Comparison of ENCODE assay signal across 1 cellular context in the genomic region with DNA sequence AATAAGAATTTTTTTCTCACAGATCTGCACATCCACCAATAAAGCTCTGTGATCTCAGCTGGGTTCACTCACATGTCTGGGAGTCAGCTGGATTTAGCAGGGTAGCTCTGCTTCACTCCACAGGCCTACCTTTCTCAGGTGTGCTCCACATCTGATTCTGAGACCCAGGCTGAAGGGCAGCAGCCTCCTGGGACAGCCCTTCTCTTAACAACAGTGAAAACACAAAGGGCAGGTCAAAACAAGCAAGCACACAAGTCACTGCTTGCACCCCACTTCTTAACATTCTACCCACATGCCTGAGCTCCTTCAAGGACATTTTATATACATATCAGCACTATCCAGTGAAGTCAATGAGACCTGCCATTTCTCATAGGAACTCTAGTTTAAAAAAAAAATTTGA.
TF ChIP-seq lines count a peak whose summit lies in the region.

No MANE protein-coding gene starts in this region.

TF ChIP-seq in H1, 55 proteins besides CTCF, POLR2A, EP300 and RAD21:
- TF ChIP-seq, protein P1, sequence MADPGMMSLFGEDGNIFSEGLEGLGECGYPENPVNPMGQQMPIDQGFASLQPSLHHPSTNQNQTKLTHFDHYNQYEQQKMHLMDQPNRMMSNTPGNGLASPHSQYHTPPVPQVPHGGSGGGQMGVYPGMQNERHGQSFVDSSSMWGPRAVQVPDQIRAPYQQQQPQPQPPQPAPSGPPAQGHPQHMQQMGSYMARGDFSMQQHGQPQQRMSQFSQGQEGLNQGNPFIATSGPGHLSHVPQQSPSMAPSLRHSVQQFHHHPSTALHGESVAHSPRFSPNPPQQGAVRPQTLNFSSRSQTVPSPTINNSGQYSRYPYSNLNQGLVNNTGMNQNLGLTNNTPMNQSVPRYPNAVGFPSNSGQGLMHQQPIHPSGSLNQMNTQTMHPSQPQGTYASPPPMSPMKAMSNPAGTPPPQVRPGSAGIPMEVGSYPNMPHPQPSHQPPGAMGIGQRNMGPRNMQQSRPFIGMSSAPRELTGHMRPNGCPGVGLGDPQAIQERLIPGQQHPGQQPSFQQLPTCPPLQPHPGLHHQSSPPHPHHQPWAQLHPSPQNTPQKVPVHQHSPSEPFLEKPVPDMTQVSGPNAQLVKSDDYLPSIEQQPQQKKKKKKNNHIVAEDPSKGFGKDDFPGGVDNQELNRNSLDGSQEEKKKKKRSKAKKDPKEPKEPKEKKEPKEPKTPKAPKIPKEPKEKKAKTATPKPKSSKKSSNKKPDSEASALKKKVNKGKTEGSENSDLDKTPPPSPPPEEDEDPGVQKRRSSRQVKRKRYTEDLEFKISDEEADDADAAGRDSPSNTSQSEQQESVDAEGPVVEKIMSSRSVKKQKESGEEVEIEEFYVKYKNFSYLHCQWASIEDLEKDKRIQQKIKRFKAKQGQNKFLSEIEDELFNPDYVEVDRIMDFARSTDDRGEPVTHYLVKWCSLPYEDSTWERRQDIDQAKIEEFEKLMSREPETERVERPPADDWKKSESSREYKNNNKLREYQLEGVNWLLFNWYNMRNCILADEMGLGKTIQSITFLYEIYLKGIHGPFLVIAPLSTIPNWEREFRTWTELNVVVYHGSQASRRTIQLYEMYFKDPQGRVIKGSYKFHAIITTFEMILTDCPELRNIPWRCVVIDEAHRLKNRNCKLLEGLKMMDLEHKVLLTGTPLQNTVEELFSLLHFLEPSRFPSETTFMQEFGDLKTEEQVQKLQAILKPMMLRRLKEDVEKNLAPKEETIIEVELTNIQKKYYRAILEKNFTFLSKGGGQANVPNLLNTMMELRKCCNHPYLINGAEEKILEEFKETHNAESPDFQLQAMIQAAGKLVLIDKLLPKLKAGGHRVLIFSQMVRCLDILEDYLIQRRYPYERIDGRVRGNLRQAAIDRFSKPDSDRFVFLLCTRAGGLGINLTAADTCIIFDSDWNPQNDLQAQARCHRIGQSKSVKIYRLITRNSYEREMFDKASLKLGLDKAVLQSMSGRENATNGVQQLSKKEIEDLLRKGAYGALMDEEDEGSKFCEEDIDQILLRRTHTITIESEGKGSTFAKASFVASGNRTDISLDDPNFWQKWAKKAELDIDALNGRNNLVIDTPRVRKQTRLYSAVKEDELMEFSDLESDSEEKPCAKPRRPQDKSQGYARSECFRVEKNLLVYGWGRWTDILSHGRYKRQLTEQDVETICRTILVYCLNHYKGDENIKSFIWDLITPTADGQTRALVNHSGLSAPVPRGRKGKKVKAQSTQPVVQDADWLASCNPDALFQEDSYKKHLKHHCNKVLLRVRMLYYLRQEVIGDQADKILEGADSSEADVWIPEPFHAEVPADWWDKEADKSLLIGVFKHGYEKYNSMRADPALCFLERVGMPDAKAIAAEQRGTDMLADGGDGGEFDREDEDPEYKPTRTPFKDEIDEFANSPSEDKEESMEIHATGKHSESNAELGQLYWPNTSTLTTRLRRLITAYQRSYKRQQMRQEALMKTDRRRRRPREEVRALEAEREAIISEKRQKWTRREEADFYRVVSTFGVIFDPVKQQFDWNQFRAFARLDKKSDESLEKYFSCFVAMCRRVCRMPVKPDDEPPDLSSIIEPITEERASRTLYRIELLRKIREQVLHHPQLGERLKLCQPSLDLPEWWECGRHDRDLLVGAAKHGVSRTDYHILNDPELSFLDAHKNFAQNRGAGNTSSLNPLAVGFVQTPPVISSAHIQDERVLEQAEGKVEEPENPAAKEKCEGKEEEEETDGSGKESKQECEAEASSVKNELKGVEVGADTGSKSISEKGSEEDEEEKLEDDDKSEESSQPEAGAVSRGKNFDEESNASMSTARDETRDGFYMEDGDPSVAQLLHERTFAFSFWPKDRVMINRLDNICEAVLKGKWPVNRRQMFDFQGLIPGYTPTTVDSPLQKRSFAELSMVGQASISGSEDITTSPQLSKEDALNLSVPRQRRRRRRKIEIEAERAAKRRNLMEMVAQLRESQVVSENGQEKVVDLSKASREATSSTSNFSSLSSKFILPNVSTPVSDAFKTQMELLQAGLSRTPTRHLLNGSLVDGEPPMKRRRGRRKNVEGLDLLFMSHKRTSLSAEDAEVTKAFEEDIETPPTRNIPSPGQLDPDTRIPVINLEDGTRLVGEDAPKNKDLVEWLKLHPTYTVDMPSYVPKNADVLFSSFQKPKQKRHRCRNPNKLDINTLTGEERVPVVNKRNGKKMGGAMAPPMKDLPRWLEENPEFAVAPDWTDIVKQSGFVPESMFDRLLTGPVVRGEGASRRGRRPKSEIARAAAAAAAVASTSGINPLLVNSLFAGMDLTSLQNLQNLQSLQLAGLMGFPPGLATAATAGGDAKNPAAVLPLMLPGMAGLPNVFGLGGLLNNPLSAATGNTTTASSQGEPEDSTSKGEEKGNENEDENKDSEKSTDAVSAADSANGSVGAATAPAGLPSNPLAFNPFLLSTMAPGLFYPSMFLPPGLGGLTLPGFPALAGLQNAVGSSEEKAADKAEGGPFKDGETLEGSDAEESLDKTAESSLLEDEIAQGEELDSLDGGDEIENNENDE (IDR thresholded peaks at IDR 0.05; ENCODE audit: insufficient replicate concordance, low read length), result no peak
- no peak for TF ChIP-seq JUND (IDR thresholded peaks at IDR 0.05; ENCODE audit: low read length)
- TF ChIP-seq, protein P2, sequence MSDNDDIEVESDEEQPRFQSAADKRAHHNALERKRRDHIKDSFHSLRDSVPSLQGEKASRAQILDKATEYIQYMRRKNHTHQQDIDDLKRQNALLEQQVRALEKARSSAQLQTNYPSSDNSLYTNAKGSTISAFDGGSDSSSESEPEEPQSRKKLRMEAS (IDR thresholded peaks at IDR 0.05), result no peak
- no peak for TF ChIP-seq POU5F1 (IDR thresholded peaks at IDR 0.05; ENCODE audit: low read depth, low read length)
